In genomic region chr18:57630759-57631660, GRCh38 we compare ENCODE assay signal across 8 cellular contexts. TPM values are rescaled to one million over a fixed set of nuclear protein-coding genes. Genes with fewer than 3 reads are reported as not detected.
DNase-seq lines count a peak whose midpoint lies in the region; ATAC-seq and TF ChIP-seq lines count a peak whose summit lies in the region.

No MANE protein-coding gene starts in this region.

- H3K9me3 ChIP-seq in AG04450 (ENCODE audit: control insufficient read depth, insufficient read depth, low read length) (no peaks in the 10 kb centered on the region), body of pancreas (no peaks in the 10 kb centered on the region)

- H3K9me3 Mint-ChIP-seq in mesothelial cell of epicardium: no peaks in the 10 kb centered on the region

- POLR2A ChIA-PET in AG04450 (lab: Yijun Ruan, JAX): interaction anchor here (0.7 to 0.8 kb wide), 3 partner anchors 9 to 861 kb away, joined by 3 read pairs; no protein-coding TSS in a partner anchor

- no peaks in the 10 kb centered on the region for H3K27me3 ChIP-seq in AG04450 (ENCODE audit: control insufficient read depth, insufficient read depth, low read length)
- no peaks in the 10 kb centered on the region for H3K27me3 ChIP-seq in body of pancreas

- TF ChIP-seq CTCF in AG04450 (IDR thresholded peaks at IDR 0.05; ENCODE audit: low read depth, low read length): no peak
- TF ChIP-seq CTCF in body of pancreas (IDR thresholded peaks at IDR 0.05): no peak
- no peak for TF ChIP-seq CTCF in mesothelial cell of epicardium (IDR thresholded peaks at IDR 0.05; ENCODE audit: unreplicated experiment)

- ATAC-seq in GM18858 (IDR thresholded peaks at IDR 0.05; ENCODE audit: unreplicated experiment) (peak; percentile 47), HG03354 (IDR thresholded peaks at IDR 0.05; ENCODE audit: poor library complexity, severe bottlenecking, unreplicated experiment) (peak; percentile 51), body of pancreas (no peak)
- no peak for ATAC-seq in activated CD4-positive, CD25-positive, alpha-beta regulatory T cell treated with anti-CD3 and anti-CD28 coated beads, Interleukin-2, amount 50 U/mL, for 24 hours

- 53 to 56% methylated on average over 14 of the region's 14 CpGs for WGBS in body of pancreas, 2 donors

- CTCF ChIA-PET in AG04450 (lab: Charles Lee): interaction anchor here (0.6 to 1.8 kb wide), 5 partner anchors 22 to 251 kb away, joined by 3 to 8 read pairs (median 5); no protein-coding TSS in a partner anchor

- H3K4me1 ChIP-seq in body of pancreas: no peaks in the 10 kb centered on the region

- TF ChIP-seq POLR2A in body of pancreas (IDR thresholded peaks at IDR 0.05): no peak

- no peaks in the 10 kb centered on the region for H3K36me3 ChIP-seq in body of pancreas (replicated peaks in 1 of 2; ENCODE audit: insufficient read depth in 1 of 2, low read depth in 2 of 2)

- DNase-seq in AG04450 (ENCODE audit: low read depth, low spot score): no peak
- no peak for DNase-seq in body of pancreas
- DNase-seq in mesothelial cell of epicardium (ENCODE audit: low spot score in 2 of 2, unreplicated experiment in 2 of 2): no peak
- DNase-seq in HCEC 1CT: no peak
- DNase-seq in activated gamma-delta T cell treated with Interleukin-2 at 50 U/mL for 16 hours: no peak

- peaks cover 5% of the 10 kb centered on the region for H3K36me3 Mint-ChIP-seq in mesothelial cell of epicardium

- intact Hi-C loops in body of pancreas (cut with DNase I): no loop called here

- peaks cover 25% of the 10 kb centered on the region for H3K4me1 Mint-ChIP-seq in mesothelial cell of epicardium

- peak overlapping the region; percentile 98 for H3K27ac Mint-ChIP-seq in mesothelial cell of epicardium

- H3K27ac ChIP-seq in AG04450 (ENCODE audit: low read depth, low read length) (peak overlapping the region; percentile 82), body of pancreas (peak overlapping the region in 3 of 4 donors; percentile 53 to 78 (median 68))

- H3K4me3 Mint-ChIP-seq in mesothelial cell of epicardium: peak overlapping the region; percentile 94

- H3K4me3 ChIP-seq in AG04450 (ENCODE audit: low read depth, low read length): peak overlapping the region; percentile 73
- H3K4me3 ChIP-seq in body of pancreas: peak overlapping the region; percentile 16 to 61

- H3K27me3 Mint-ChIP-seq in mesothelial cell of epicardium (ENCODE audit: low read depth): no peaks in the 10 kb centered on the region

RNA-seq across cellular contexts. Expression of gene NARS1, which starts 9.4 kb away (rescaled TPM):
- polyA plus RNA-seq in AG04450 (2011; rRNA removed): 199 and 253 TPM in 2 replicates
- 222 and 234 TPM in 2 replicates for polyA minus RNA-seq in AG04450 (2011; rRNA and poly(A)+ RNA removed)
- 10 to 100 TPM; 61.0 to 79.1 TPM for total RNA-seq in body of pancreas
- total RNA-seq in mesothelial cell of epicardium: 83.1 to 94.3 TPM (median 86.6 TPM) in 3 replicates

RNA-seq across cellular contexts. Expression of gene FECH, which starts 44.5 kb away (rescaled TPM):
- polyA plus RNA-seq in AG04450 (2011; rRNA removed): 65.3 and 71.7 TPM in 2 replicates
- polyA minus RNA-seq in AG04450 (2011; rRNA and poly(A)+ RNA removed): 32.7 and 41.0 TPM in 2 replicates
- total RNA-seq in body of pancreas (10 to 100 TPM; 16.8 to 20.0 TPM), mesothelial cell of epicardium (28.3 to 31.1 TPM (median 29.4 TPM) in 3 replicates)

Comparison
In these comparisons a context has a peak if more than half of its experiments do, and no peak if none do; other contexts are left out.
1. ATAC-seq: peak in GM18858 (single experiment) and HG03354 (single experiment); none in body of pancreas (single experiment) and activated CD4-positive, CD25-positive, alpha-beta regulatory T cell treated with anti-CD3 and anti-CD28 coated beads, Interleukin-2, amount 50 U/mL, for 24 hours (0 of 2).